ENCODE assay signal across 8 cellular contexts in the genomic region with DNA sequence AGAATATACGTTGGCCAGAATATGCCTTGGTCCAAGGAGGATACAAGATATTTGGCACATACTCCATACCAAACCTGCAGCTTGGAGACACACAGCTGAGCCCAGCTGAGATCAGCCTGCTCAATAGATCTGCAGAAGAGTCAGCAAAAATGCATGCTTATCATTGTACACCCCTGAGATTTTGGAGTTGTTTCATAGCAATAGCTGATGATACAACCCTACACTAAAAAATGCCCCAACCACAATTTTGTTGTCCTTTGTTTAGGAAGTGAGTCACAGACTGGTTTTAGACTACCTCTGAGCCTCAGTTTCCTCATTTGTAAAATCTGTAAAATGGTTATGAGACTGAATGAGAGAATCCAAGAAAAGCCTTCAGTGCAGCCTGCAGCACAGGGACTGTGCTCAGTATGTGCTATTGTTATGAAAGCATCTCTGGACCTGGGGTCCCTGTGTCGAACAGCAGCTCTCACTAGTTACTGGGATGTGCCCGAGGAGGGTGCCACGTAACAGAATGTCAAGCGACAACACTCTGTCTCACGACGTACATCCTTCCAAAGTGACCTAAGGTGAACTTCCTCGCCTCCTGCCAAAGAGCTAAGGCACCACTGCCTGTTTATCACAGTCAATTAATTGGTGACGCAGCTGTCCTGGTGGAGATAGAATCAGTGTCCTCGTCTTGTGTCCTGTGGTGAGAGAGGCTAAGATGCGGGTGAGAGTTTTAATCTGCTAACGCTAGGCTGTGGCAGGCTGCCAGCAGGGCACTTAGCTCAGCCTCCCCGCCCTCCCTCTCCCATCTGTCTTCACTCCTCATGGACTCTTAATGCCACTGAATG. TPM values are rescaled to one million over a fixed set of nuclear protein-coding genes. Genes with fewer than 3 reads are reported as not detected.
DNase-seq lines count a peak whose midpoint lies in the region; ATAC-seq, FAIRE-seq and TF ChIP-seq lines count a peak whose summit lies in the region.

No MANE protein-coding gene starts in this region.

- H3K9me3 Mint-ChIP-seq in natural killer cell: no peaks in the 10 kb centered on the region

- intact Hi-C loops in natural killer cell (cut with micrococcal nuclease): loop anchor here (1.0 kb wide), 1 partner anchor 16 kb away; no protein-coding TSS in a partner anchor

- TF ChIP-seq CTCF in bronchial epithelial cell (IDR thresholded peaks at IDR 0.05; ENCODE audit: insufficient read depth, low read length, severe bottlenecking) (no peak), natural killer cell (IDR thresholded peaks at IDR 0.05) (no peak)

- no peak overlapping the region for H3K4me3 Mint-ChIP-seq in natural killer cell

- H3K27ac Mint-ChIP-seq in natural killer cell: peak overlapping the region in 1 of 2 donors; percentile 20

- H3K36me3 Mint-ChIP-seq in natural killer cell: no peaks in the 10 kb centered on the region

- no peak overlapping the region for H3K4me3 ChIP-seq in bronchial epithelial cell (ENCODE audit: low read depth, low read length)

- FAIRE-seq in bronchial epithelial cell (lab: Jason Lieb, UNC): peak; percentile 94
- no peak for FAIRE-seq in RCC 7860 (lab: Jason Lieb, UNC)

- peaks cover 0 to 14% of the 10 kb centered on the region in 2 donors for H3K4me1 Mint-ChIP-seq in natural killer cell

- no peaks in the 10 kb centered on the region for H3K27me3 Mint-ChIP-seq in natural killer cell (ENCODE audit: low read depth in 2 of 2)

- no peaks in the 10 kb centered on the region for H3K36me3 ChIP-seq in bronchial epithelial cell (ENCODE audit: control insufficient read depth, insufficient read depth, low read length)

- ATAC-seq in natural killer cell: peak; percentile 62 to 88 (median 76)
- no peak for ATAC-seq in HG02678 (IDR thresholded peaks at IDR 0.05; ENCODE audit: unreplicated experiment)
- no peak for ATAC-seq in GM21528 (IDR thresholded peaks at IDR 0.05; ENCODE audit: low FRiP score, unreplicated experiment)

- DNase-seq in COR-L47 (lab: John Stamatoyannopoulos, UW) (peak; percentile 88), NCI-H1694 (lab: John Stamatoyannopoulos, UW) (peak; percentile 95), bronchial epithelial cell (ENCODE audit: low read depth) (no peak), natural killer cell (no peak), RCC 7860 (ENCODE audit: low spot score) (no peak), putamen (ENCODE audit: low spot score) (no peak)

- no peaks in the 10 kb centered on the region for H3K27me3 ChIP-seq in bronchial epithelial cell (ENCODE audit: control insufficient read depth, insufficient read depth, low read length)

RNA-seq across cellular contexts. Expression of a gene that starts 18.2 kb away (rescaled TPM):
- total RNA-seq in bronchial epithelial cell (2.4 and 6.0 TPM in 2 replicates), natural killer cell (10 to 100 TPM in 2 of 3 donors, 1 to 10 TPM in 1; 7.0 to 11.7 (median 10.4) TPM)

RNA-seq across cellular contexts. Expression of a gene that starts 59.2 kb away (rescaled TPM):
- total RNA-seq in bronchial epithelial cell (not detected in 2 replicates), natural killer cell (under 1 TPM in 1 of 3 donors, not detected in 2; 0.08 TPM)

Comparison
In these comparisons a context has a peak if more than half of its experiments do, and no peak if none do; other contexts are left out.
1. DNase-seq: peak in COR-L47 (single experiment) and NCI-H1694 (single experiment); none in bronchial epithelial cell (single experiment), natural killer cell (single experiment), RCC 7860 (single experiment) and putamen (single experiment).
2. ATAC-seq: peak in natural killer cell (3 of 3); none in HG02678 (single experiment) and GM21528 (single experiment).